In genomic region chr20:17610566-17611289, GRCh38 we compare ENCODE assay signal across 8 cellular contexts. TPM values are rescaled to one million over a fixed set of nuclear protein-coding genes. Genes with fewer than 3 reads are reported as not detected.
DNase-seq lines count a peak whose midpoint lies in the region; ATAC-seq and TF ChIP-seq lines count a peak whose summit lies in the region.

No MANE protein-coding gene starts in this region.

- H3K9ac ChIP-seq in DND-41 (ENCODE audit: low read depth, low read length): no peak overlapping the region

- TF ChIP-seq POLR2A in prostate gland (IDR thresholded peaks at IDR 0.05) (no peak), testis (IDR thresholded peaks at IDR 0.05) (no peak)

- H3K9me3 Mint-ChIP-seq in activated CD4-positive, alpha-beta T cell treated with anti-CD3 and anti-CD28 coated beads, Interleukin-2, amount 10 ng/mL, durations not matched to agents 7 days and 5 days: no peaks in the 10 kb centered on the region
- no peaks in the 10 kb centered on the region for H3K9me3 Mint-ChIP-seq in effector memory CD8-positive, alpha-beta T cell

- H3K27me3 Mint-ChIP-seq in activated CD4-positive, alpha-beta T cell treated with anti-CD3 and anti-CD28 coated beads, Interleukin-2, amount 10 ng/mL, durations not matched to agents 7 days and 5 days: no peaks in the 10 kb centered on the region
- H3K27me3 Mint-ChIP-seq in effector memory CD8-positive, alpha-beta T cell: no peaks in the 10 kb centered on the region

- TF ChIP-seq CTCF in DND-41 (IDR thresholded peaks at IDR 0.05; ENCODE audit: borderline replicate concordance, extremely low read depth, low read length, poor library complexity, severe bottlenecking) (no peak), prostate gland (IDR thresholded peaks at IDR 0.05) (no peak), testis (IDR thresholded peaks at IDR 0.05) (no peak)

- peak overlapping the region; percentile 62 for H3K4me3 Mint-ChIP-seq in activated CD4-positive, alpha-beta T cell treated with anti-CD3 and anti-CD28 coated beads, Interleukin-2, amount 10 ng/mL, durations not matched to agents 7 days and 5 days
- peak overlapping the region; percentile 55 to 79 for H3K4me3 Mint-ChIP-seq in effector memory CD8-positive, alpha-beta T cell

- ATAC-seq in DND-41 (ENCODE audit: insufficient read depth, low read depth): peak; percentile 22; the same call in 1 of the 3 replicates
- ATAC-seq in effector memory CD8-positive, alpha-beta T cell (replicated peaks): peak; percentile 63
- no peak for ATAC-seq in HG03439 (IDR thresholded peaks at IDR 0.05; ENCODE audit: unreplicated experiment)

- DNase-seq in DND-41 (no peak), prostate gland (ENCODE audit: low spot score) (no peak), MV-4-11 (lab: John Stamatoyannopoulos, UW) (no peak), DMS 273 treated with DMSO at 0.1 percent for 48 hours (lab: John Stamatoyannopoulos, UW) (no peak), testis (no peak)
- peak; percentile 86 for DNase-seq in activated CD4-positive, alpha-beta T cell treated with anti-CD3 and anti-CD28 coated beads, Interleukin-2, amount 10 ng/mL, durations not matched to agents 7 days and 5 days
- DNase-seq in effector memory CD8-positive, alpha-beta T cell: peak; percentile 48 to 57 (median 54)

- peaks cover 11% of the 10 kb centered on the region for H3K36me3 ChIP-seq in DND-41 (ENCODE audit: insufficient read depth, low read length)
- H3K36me3 ChIP-seq in prostate gland: peaks cover 0 to 5% of the 10 kb centered on the region in 2 donors
- H3K36me3 ChIP-seq in testis (ENCODE audit: low read depth, missing control alignments): no peaks in the 10 kb centered on the region

- 49% methylated on average over 15 of the region's 19 CpGs for WGBS in prostate gland
- 86 to 88% methylated on average over 10 to 19 of the region's 19 CpGs for WGBS in testis, 2 donors

- H3K4me2 ChIP-seq in DND-41 (ENCODE audit: insufficient read depth, low read length): no peak overlapping the region

- no peaks in the 10 kb centered on the region for H3K9me3 ChIP-seq in DND-41 (ENCODE audit: insufficient read depth, low read length, severe bottlenecking)
- no peaks in the 10 kb centered on the region for H3K9me3 ChIP-seq in prostate gland
- H3K9me3 ChIP-seq in testis: no peaks in the 10 kb centered on the region

- intact Hi-C loops in prostate gland (cut with DNase I): loop anchor here (5.0 kb wide), 1 partner anchor 38 kb away; the partner anchor contains the start of gene DSTN
- intact Hi-C loops in testis (cut with DNase I; ENCODE audit: low total_unique reads): no loop called here

- POLR2A ChIA-PET in activated CD4-positive, alpha-beta T cell treated with anti-CD3 and anti-CD28 coated beads, Interleukin-2, amount 10 ng/mL, durations not matched to agents 7 days and 5 days (lab: Charles Lee): interaction anchor here (0.6 to 1.0 kb wide), 3 partner anchors 40 to 71 kb away, joined by 3 to 4 read pairs (median 3); partner anchors contain the start of gene DSTN

- H3K79me2 ChIP-seq in DND-41 (ENCODE audit: insufficient read depth, low read length): no peaks in the 10 kb centered on the region

- peaks cover 21% of the 10 kb centered on the region for H3K36me3 Mint-ChIP-seq in activated CD4-positive, alpha-beta T cell treated with anti-CD3 and anti-CD28 coated beads, Interleukin-2, amount 10 ng/mL, durations not matched to agents 7 days and 5 days (ENCODE audit: low read depth)
- peaks cover 27% of the 10 kb centered on the region for H3K36me3 Mint-ChIP-seq in effector memory CD8-positive, alpha-beta T cell (ENCODE audit: insufficient read depth)

- H3K27ac Mint-ChIP-seq in activated CD4-positive, alpha-beta T cell treated with anti-CD3 and anti-CD28 coated beads, Interleukin-2, amount 10 ng/mL, durations not matched to agents 7 days and 5 days: peak overlapping the region; percentile 96
- peak overlapping the region; percentile 88 to 95 for H3K27ac Mint-ChIP-seq in effector memory CD8-positive, alpha-beta T cell

- no peaks in the 10 kb centered on the region for H3K4me1 ChIP-seq in DND-41 (ENCODE audit: insufficient read depth, low read length)
- peaks cover 8% of the 10 kb centered on the region for H3K4me1 ChIP-seq in prostate gland (replicated peaks)
- peaks cover 15% of the 10 kb centered on the region for H3K4me1 ChIP-seq in testis

- H3K4me1 Mint-ChIP-seq in activated CD4-positive, alpha-beta T cell treated with anti-CD3 and anti-CD28 coated beads, Interleukin-2, amount 10 ng/mL, durations not matched to agents 7 days and 5 days: peaks cover 42% of the 10 kb centered on the region
- H3K4me1 Mint-ChIP-seq in effector memory CD8-positive, alpha-beta T cell (ENCODE audit: low read depth in 2 of 2): peaks cover 24 to 39% of the 10 kb centered on the region in 2 donors

- H3K27me3 ChIP-seq in DND-41 (ENCODE audit: insufficient read depth, low read length, poor library complexity): no peaks in the 10 kb centered on the region
- H3K27me3 ChIP-seq in prostate gland (replicated peaks; ENCODE audit: insufficient read depth): no peaks in the 10 kb centered on the region
- H3K27me3 ChIP-seq in testis: no peaks in the 10 kb centered on the region

- H3K4me3 ChIP-seq in DND-41 (ENCODE audit: low read depth in 1 of 2, low read length in 2 of 2) (no peak overlapping the region), prostate gland (no peak overlapping the region), testis (no peak overlapping the region)

- H3K27ac ChIP-seq in DND-41 (ENCODE audit: low read length) (no peak overlapping the region), prostate gland (peak overlapping the region; percentile 43 to 44), testis (peak overlapping the region in 1 of 2 donors; percentile 61)

- H4K20me1 ChIP-seq in DND-41 (ENCODE audit: insufficient read depth, low read length): peaks cover 6% of the 10 kb centered on the region; the same call in 1 of the 2 replicates

- no peak overlapping the region for H2AFZ ChIP-seq in DND-41 (ENCODE audit: low read depth, low read length)

- CTCF ChIA-PET in activated CD4-positive, alpha-beta T cell treated with anti-CD3 and anti-CD28 coated beads, Interleukin-2, amount 10 ng/mL, durations not matched to agents 7 days and 5 days (lab: Charles Lee): interaction anchor here (0.6 to 2.0 kb wide), 9 partner anchors 9 to 363 kb away, joined by 3 to 7 read pairs (median 3); no protein-coding TSS in a partner anchor

RNA-seq across cellular contexts. Expression of gene DSTN, which starts 40.9 kb away (rescaled TPM):
- total RNA-seq in activated CD4-positive, alpha-beta T cell treated with anti-CD3 and anti-CD28 coated beads, Interleukin-2, amount 10 ng/mL, durations not matched to agents 7 days and 5 days: 10 to 100 TPM; 77.4 to 83.3 TPM
- total RNA-seq in prostate gland: 100 to 1,000 TPM; 284 to 559 TPM
- total RNA-seq in testis: 100 to 1,000 TPM; 121 to 148 TPM
- polyA plus RNA-seq in testis (ENCODE audit: insufficient read depth, low read depth, low replicate concordance): 301 TPM

Comparison
In these comparisons a context has a peak if more than half of its experiments do, and no peak if none do; other contexts are left out.
1. DNase-seq: peak in activated CD4-positive, alpha-beta T cell treated with anti-CD3 and anti-CD28 coated beads, Interleukin-2, amount 10 ng/mL, durations not matched to agents 7 days and 5 days (single experiment) and effector memory CD8-positive, alpha-beta T cell (3 of 3); none in DND-41 (single experiment), prostate gland (single experiment), MV-4-11 (single experiment), DMS 273 treated with DMSO at 0.1 percent for 48 hours (single experiment) and testis (single experiment).